In the genomic region with DNA sequence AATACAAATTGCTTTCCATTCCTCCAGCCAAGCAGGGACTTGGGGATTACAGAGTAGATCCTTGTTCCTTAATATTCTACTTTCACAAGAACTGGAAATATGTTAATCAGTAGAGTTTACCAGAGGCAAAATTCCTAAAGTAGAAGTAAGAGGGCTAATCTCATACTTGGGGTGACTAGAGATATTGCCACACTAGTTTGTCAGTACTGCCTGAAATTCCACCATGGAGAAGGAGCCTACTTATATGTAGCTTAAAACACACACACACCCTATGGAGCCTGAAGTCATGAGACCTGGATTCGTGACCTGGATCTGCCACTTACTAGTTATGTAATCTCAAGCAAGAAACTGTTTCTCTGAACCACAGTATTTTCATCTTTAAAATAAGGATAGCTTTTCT, we compare ENCODE assay signal across 17 cellular contexts. TPM values are rescaled to one million over a fixed set of nuclear protein-coding genes. Genes with fewer than 3 reads are reported as not detected.
DNase-seq lines count a peak whose midpoint lies in the region; ATAC-seq and TF ChIP-seq lines count a peak whose summit lies in the region.
"Had no signal": no experiment of that assay in that cellular context is flagged by ENCODE, and none has a peak within 500 bp of the region (broad histone marks: within the 10 kb centered on the region; RNA-seq: fewer than 3 reads in every experiment).

No MANE protein-coding gene starts in this region.

- H3K9me3 ChIP-seq in testis (no peaks in the 10 kb centered on the region), WERI-Rb-1 (ENCODE audit: severe bottlenecking) (no peaks in the 10 kb centered on the region)
- H3K9me3 ChIP-seq: BLaER1 treated with 17β-estradiol and CSF1 and Interleukin-3, amounts not matched to agents 10 nM and 100 nM; esophagus squamous epithelium; neutrophil had no signal

- H3K27ac ChIP-seq in testis, result no peak overlapping the region
- H3K27ac ChIP-seq in WERI-Rb-1, result no peak overlapping the region
- H3K27ac ChIP-seq: BLaER1 treated with 17β-estradiol and CSF1 and Interleukin-3, amounts not matched to agents 10 nM and 100 nM; esophagus squamous epithelium; neutrophil had no signal

- no peak overlapping the region for H3K4me3 ChIP-seq in AG10803 (ENCODE audit: low read length)
- H3K4me3 ChIP-seq in fibroblast of pulmonary artery (replicated peaks; ENCODE audit: low read depth, low read length), result no peak overlapping the region
- H3K4me3 ChIP-seq in testis, result no peak overlapping the region
- H3K4me3 ChIP-seq in WERI-Rb-1 (ENCODE audit: low read depth, low read length), result no peak overlapping the region
- H3K4me3 ChIP-seq: BLaER1 treated with 17β-estradiol and CSF1 and Interleukin-3, amounts not matched to agents 10 nM and 100 nM; esophagus squamous epithelium; GM12878 had no signal

- H3K4me1 ChIP-seq in testis, result peaks cover 5% of the 10 kb centered on the region
- H3K4me1 ChIP-seq: esophagus squamous epithelium had no signal

- TF ChIP-seq CTCF in AG10803 (conservative IDR thresholded peaks at IDR 0.05; ENCODE audit: low read length) (no peak), fibroblast of pulmonary artery (IDR thresholded peaks at IDR 0.05; ENCODE audit: low read length, missing control alignments) (no peak), testis (IDR thresholded peaks at IDR 0.05) (no peak), WERI-Rb-1 (IDR thresholded peaks at IDR 0.05; ENCODE audit: low read depth, low read length) (no peak), WTC11 (IDR thresholded peaks at IDR 0.05) (no peak)

- H3K27me3 ChIP-seq in testis (no peaks in the 10 kb centered on the region), WERI-Rb-1 (ENCODE audit: insufficient read depth, low read depth, severe bottlenecking) (no peaks in the 10 kb centered on the region)
- H3K27me3 ChIP-seq: BLaER1 treated with 17β-estradiol and CSF1 and Interleukin-3, amounts not matched to agents 10 nM and 100 nM; esophagus squamous epithelium had no signal

- no peak overlapping the region for H3K27ac Mint-ChIP-seq in WTC11
- H3K27ac Mint-ChIP-seq: activated naive CD4-positive, alpha-beta T cell treated with anti-CD3 and anti-CD28 coated beads, Interleukin-2, amount 50 U/mL, for 24 hours; memory B cell; stimulated activated naive CD8-positive, alpha-beta T cell treated with anti-CD3 and anti-CD28 coated beads, Interleukin-15, Interleukin-2, amounts not matched to agents 100 ng/mL and 50 ng/mL, for 24 hours had no signal

- no peaks in the 10 kb centered on the region for H3K9me3 Mint-ChIP-seq in WTC11
- H3K9me3 Mint-ChIP-seq: activated naive CD4-positive, alpha-beta T cell treated with anti-CD3 and anti-CD28 coated beads, Interleukin-2, amount 50 U/mL, for 24 hours; memory B cell; stimulated activated naive CD8-positive, alpha-beta T cell treated with anti-CD3 and anti-CD28 coated beads, Interleukin-15, Interleukin-2, amounts not matched to agents 100 ng/mL and 50 ng/mL, for 24 hours had no signal

- H3K36me3 ChIP-seq in testis (ENCODE audit: low read depth, missing control alignments) (no peaks in the 10 kb centered on the region), WERI-Rb-1 (peaks cover 49% of the 10 kb centered on the region)
- H3K36me3 ChIP-seq: BLaER1 treated with 17β-estradiol and CSF1 and Interleukin-3, amounts not matched to agents 10 nM and 100 nM; esophagus squamous epithelium; neutrophil had no signal

- POLR2A ChIA-PET in WTC11 (lab: Charles Lee), result no interaction called here

- CTCF ChIA-PET in WTC11 (lab: Charles Lee), result interaction anchor here (5.5 kb wide), 1 partner anchor 101 kb away, joined by 59 read pairs; no protein-coding TSS in a partner anchor

- ATAC-seq in WTC11, result no peak

- WGBS in testis, 2 donors, result 83 to 89% methylated on average over 1 of the region's 1 CpG

- no peak for TF ChIP-seq POLR2A in testis (IDR thresholded peaks at IDR 0.05)

- DNase-seq in AG10803 (ENCODE audit: low read depth), result peak; percentile 73
- peak; percentile 9 for DNase-seq in RPMI7951 (ENCODE audit: low read depth)
- DNase-seq in fibroblast of pulmonary artery (ENCODE audit: low read depth), result peak; percentile 46
- DNase-seq in putamen (ENCODE audit: low spot score), result peak; percentile 72
- no peak for DNase-seq in testis
- no peak for DNase-seq in WERI-Rb-1
- DNase-seq in WTC11 (ENCODE audit: low spot score), result no peak
- no peak for DNase-seq in LoVo (ENCODE audit: low spot score)
- DNase-seq: activated CD4-positive, CD25-positive, alpha-beta regulatory T cell treated with anti-CD3 and anti-CD28 coated beads, Interleukin-2, amount 50 U/mL, for 72 hours; DND-41; esophagus squamous epithelium had no signal

- H3K4me1 Mint-ChIP-seq in WTC11, result peaks cover 21% of the 10 kb centered on the region
- H3K4me1 Mint-ChIP-seq: memory B cell had no signal

- no peaks in the 10 kb centered on the region for H3K27me3 Mint-ChIP-seq in WTC11 (ENCODE audit: low read depth)
- H3K27me3 Mint-ChIP-seq: activated naive CD4-positive, alpha-beta T cell treated with anti-CD3 and anti-CD28 coated beads, Interleukin-2, amount 50 U/mL, for 24 hours; memory B cell; stimulated activated naive CD8-positive, alpha-beta T cell treated with anti-CD3 and anti-CD28 coated beads, Interleukin-15, Interleukin-2, amounts not matched to agents 100 ng/mL and 50 ng/mL, for 24 hours had no signal

- no peaks in the 10 kb centered on the region for H3K36me3 Mint-ChIP-seq in WTC11
- H3K36me3 Mint-ChIP-seq: memory B cell had no signal

- intact Hi-C loops in testis (cut with DNase I; ENCODE audit: low total_unique reads), result no loop called here

- H3K4me3 Mint-ChIP-seq in WTC11, result no peak overlapping the region
- H3K4me3 Mint-ChIP-seq: activated naive CD4-positive, alpha-beta T cell treated with anti-CD3 and anti-CD28 coated beads, Interleukin-2, amount 50 U/mL, for 24 hours; memory B cell; stimulated activated naive CD8-positive, alpha-beta T cell treated with anti-CD3 and anti-CD28 coated beads, Interleukin-15, Interleukin-2, amounts not matched to agents 100 ng/mL and 50 ng/mL, for 24 hours had no signal

TF ChIP-seq in WTC11, 78 proteins besides CTCF, POLR2A, EP300 and RAD21:
- no peak for TF ChIP-seq CDX4 (CRISPR knock-in tag; IDR thresholded peaks at IDR 0.05; ENCODE audit: borderline replicate concordance)
- no peak for TF ChIP-seq ATF1 (CRISPR knock-in tag; IDR thresholded peaks at IDR 0.05)

RNA-seq across cellular contexts. Expression of gene STRIP2, which starts 33.9 kb away (rescaled TPM):
- 6.4 and 7.8 TPM in 2 replicates for total RNA-seq in RPMI7951 (2014; rRNA removed; shearing (Covaris generic))
- total RNA-seq in testis (10 to 100 TPM; 25.5 to 54.0 TPM), WTC11 (2021) (6.5 to 7.7 TPM (median 7.6 TPM) in 3 replicates)
- 18.8 TPM for polyA plus RNA-seq in testis (ENCODE audit: insufficient read depth, low read depth, low replicate concordance)

RNA-seq across cellular contexts. Expression of gene SMKR1, which starts 34.2 kb away (rescaled TPM):
- total RNA-seq in RPMI7951 (2014; rRNA removed; shearing (Covaris generic)), result 0.20 and 0.24 TPM in 2 replicates
- total RNA-seq in testis (100 to 1,000 TPM in 1 of 2 donors, 10 to 100 TPM in 1; 57.0 to 210 TPM), WTC11 (2021) (0.23 to 0.50 TPM (median 0.34 TPM) in 3 replicates)
- 231 TPM for polyA plus RNA-seq in testis (ENCODE audit: insufficient read depth, low read depth, low replicate concordance)

Comparison
In these comparisons a context has a peak if more than half of its experiments do, and no peak if none do; other contexts are left out.
1. DNase-seq: peak in AG10803 (single experiment), RPMI7951 (single experiment), fibroblast of pulmonary artery (single experiment) and putamen (single experiment); none in testis (single experiment), WERI-Rb-1 (single experiment), WTC11 (single experiment) and LoVo (single experiment).
2. RNA of gene SMKR1, which starts 34.2 kb away (total RNA-seq): 57.0 to 210 TPM in testis; 0.23 to 0.50 TPM in WTC11 and 0.20 to 0.24 TPM in RPMI7951; every median in the first group is over 10 times any median in the second.